Comparison of ENCODE assay signal across 1 cellular context in genomic region chr10:4865945-4866661, GRCh38.
TF ChIP-seq lines count a peak whose summit lies in the region.

No MANE protein-coding gene starts in this region.

TF ChIP-seq in K562, 482 proteins besides CTCF, POLR2A, EP300 and RAD21 (continued from another document):
- TF ChIP-seq POLR3G (IDR thresholded peaks at IDR 0.05; ENCODE audit: extremely low read depth, insufficient read length, insufficient replicate concordance) (no peak), THAP7 (CRISPR knock-in tag; IDR thresholded peaks at IDR 0.05) (no peak), ILK (tag; IDR thresholded peaks at IDR 0.05; ENCODE audit: borderline replicate concordance, low read depth) (no peak), ZNF184 (CRISPR knock-in tag; IDR thresholded peaks at IDR 0.05) (no peak), MTA3 (IDR thresholded peaks at IDR 0.05; ENCODE audit: borderline replicate concordance) (no peak), KLF13 (tag; IDR thresholded peaks at IDR 0.05; ENCODE audit: borderline replicate concordance, low read depth) (no peak), FOXM1 (IDR thresholded peaks at IDR 0.05; ENCODE audit: low read depth) (no peak), FOXM1 (CRISPR knock-in tag; IDR thresholded peaks at IDR 0.05; ENCODE audit: low read depth) (no peak), FOXJ2 (tag; IDR thresholded peaks at IDR 0.05) (no peak), ZNF695 (CRISPR knock-in tag; IDR thresholded peaks at IDR 0.05) (no peak), HCFC1 (IDR thresholded peaks at IDR 0.05; ENCODE audit: low read depth, low read length) (no peak), PML (IDR thresholded peaks at IDR 0.05; ENCODE audit: low read length) (no peak), POLR2AphosphoS2 (IDR thresholded peaks at IDR 0.05; ENCODE audit: low read length) (no peak), BRD9 (IDR thresholded peaks at IDR 0.05; ENCODE audit: low read depth, partially characterized antibody) (peak; percentile 77), GTF3C2 (IDR thresholded peaks at IDR 0.05; ENCODE audit: borderline replicate concordance, extremely low read depth, insufficient read length) (no peak), ZSCAN29 (IDR thresholded peaks at IDR 0.05) (no peak), SMARCC2 (IDR thresholded peaks at IDR 0.05; ENCODE audit: low read depth) (no peak), ZBTB34 (CRISPR knock-in tag; IDR thresholded peaks at IDR 0.05) (no peak), ZNF449 (CRISPR knock-in tag; IDR thresholded peaks at IDR 0.05) (no peak), DPF2 (IDR thresholded peaks at IDR 0.05) (0 out of 2 replicates have a peak, but pooled peaks have one; percentile 71), TRIM28 (IDR thresholded peaks at IDR 0.05) (no peak), NR1H2 (CRISPR knock-in tag; IDR thresholded peaks at IDR 0.05) (no peak), ZNF57 (CRISPR knock-in tag; IDR thresholded peaks at IDR 0.05) (no peak), ZNF445 (CRISPR knock-in tag; IDR thresholded peaks at IDR 0.05; ENCODE audit: low read depth) (no peak), GATAD2B (IDR thresholded peaks at IDR 0.05; ENCODE audit: borderline replicate concordance) (no peak), HDAC3 (IDR thresholded peaks at IDR 0.05; ENCODE audit: borderline replicate concordance, partially characterized antibody) (no peak), MCM3 (IDR thresholded peaks at IDR 0.05) (no peak), KDM1A (IDR thresholded peaks at IDR 0.05) (no peak), BCL6 (CRISPR knock-in tag; IDR thresholded peaks at IDR 0.05) (no peak), ZNF740 (CRISPR knock-in tag; IDR thresholded peaks at IDR 0.05) (no peak), ZNF740 (tag; IDR thresholded peaks at IDR 0.05) (no peak), ZNF277 (CRISPR knock-in tag; IDR thresholded peaks at IDR 0.05; ENCODE audit: borderline replicate concordance) (no peak), SREBF2 (CRISPR knock-in tag; IDR thresholded peaks at IDR 0.05) (no peak), E2F8 (IDR thresholded peaks at IDR 0.05; ENCODE audit: low read depth, partially characterized antibody) (no peak)
TF ChIP-seq in K562: peak in this region for 9.
